25 cellular contexts compared by ENCODE assay signal in the genomic region with DNA sequence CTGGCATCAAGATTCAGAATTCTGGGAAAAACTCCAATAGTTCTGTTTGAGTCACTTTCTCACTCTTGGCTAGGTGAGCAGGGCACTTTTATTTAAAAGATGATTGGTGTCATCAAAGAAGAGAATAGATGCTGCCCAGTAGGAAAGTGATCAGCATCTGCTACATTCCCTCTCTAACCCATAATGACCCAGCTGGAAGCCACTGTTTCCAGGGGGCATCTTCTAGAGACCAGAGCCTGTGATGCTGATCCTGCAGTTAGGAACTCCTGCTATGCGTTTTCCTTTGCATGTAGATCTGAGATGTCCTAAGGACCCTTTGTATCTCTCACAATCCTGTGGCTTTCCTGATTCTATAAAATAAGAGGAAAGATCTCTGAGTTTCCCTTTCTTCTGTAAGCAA.
"Had no signal": no experiment of that assay in that cellular context is flagged by ENCODE, and none has a peak within 500 bp of the region (broad histone marks: within the 10 kb centered on the region; RNA-seq: fewer than 3 reads in every experiment).

No MANE protein-coding gene starts in this region.

- H3K4me1 ChIP-seq: colonic mucosa, foreskin keratinocyte, gastroesophageal sphincter, parathyroid adenoma, right lobe of liver, transverse colon, upper lobe of right lung, uterus had no signal

- DNase-seq: colonic mucosa; effector CD8-positive, alpha-beta T cell; foreskin keratinocyte; heart left ventricle; hippocampal formation; kidney; mucosa of descending colon; naive B cell; right lobe of liver; small intestine; stimulated activated CD4-positive, alpha-beta T cell treated with anti-CD3 and anti-CD28 coated beads, Interleukin-15, amount 100 ng/mL, for 24 hours; stimulated activated CD4-positive, alpha-beta T cell treated with anti-CD3 and anti-CD28 coated beads, Interleukin-4, amount 100 ng/mL, for 1 hour; stimulated activated CD8-positive, alpha-beta memory T cell treated with anti-CD3 and anti-CD28 coated beads, Interleukin-4, amount 100 ng/mL, for 48 hours; stimulated activated naive CD4-positive, alpha-beta T cell; stimulated activated naive CD8-positive, alpha-beta T cell treated with anti-CD3 and anti-CD28 coated beads, Interleukin-15, amount 100 ng/mL, for 72 hours; transverse colon; upper lobe of right lung; uterus had no signal

- H3K4me3 ChIP-seq: colonic mucosa, esophagus muscularis mucosa, gastroesophageal sphincter, heart left ventricle, lung, mucosa of descending colon, right lobe of liver, suprapubic skin, transverse colon, upper lobe of right lung, uterus had no signal

- H3K36me3 ChIP-seq: colonic mucosa, esophagus muscularis mucosa, gastroesophageal sphincter, heart left ventricle, right lobe of liver, suprapubic skin, transverse colon, upper lobe of right lung, uterus had no signal

- H3K9me3 ChIP-seq: colonic mucosa, esophagus muscularis mucosa, gastroesophageal sphincter, right lobe of liver, suprapubic skin, transverse colon, upper lobe of right lung, uterus had no signal

- H3K9ac ChIP-seq: parathyroid adenoma had no signal

- ATAC-seq: foreskin keratinocyte; gastroesophageal sphincter; heart left ventricle; left lobe of liver; mucosa of descending colon; natural killer cell treated with Interleukin-12 subunit alpha and Interleukin-12 subunit beta and Interleukin-15 and Interleukin-18, amount 100 ng/mL, for 72 hours; right lobe of liver; stimulated activated naive CD8-positive, alpha-beta T cell treated with anti-CD3 and anti-CD28 coated beads, Interleukin-15, amount 100 ng/mL, for 72 hours; upper lobe of right lung had no signal

- H3K27ac ChIP-seq: colonic mucosa, esophagus muscularis mucosa, foreskin keratinocyte, gastroesophageal sphincter, heart left ventricle, parathyroid adenoma, right lobe of liver, suprapubic skin, transverse colon, upper lobe of right lung, uterus had no signal

- H3K27me3 ChIP-seq: colonic mucosa, esophagus muscularis mucosa, gastroesophageal sphincter, heart left ventricle, right lobe of liver, suprapubic skin, transverse colon, upper lobe of right lung, uterus had no signal
